ENCODE assay signal across 1 cellular context in the genomic region with DNA sequence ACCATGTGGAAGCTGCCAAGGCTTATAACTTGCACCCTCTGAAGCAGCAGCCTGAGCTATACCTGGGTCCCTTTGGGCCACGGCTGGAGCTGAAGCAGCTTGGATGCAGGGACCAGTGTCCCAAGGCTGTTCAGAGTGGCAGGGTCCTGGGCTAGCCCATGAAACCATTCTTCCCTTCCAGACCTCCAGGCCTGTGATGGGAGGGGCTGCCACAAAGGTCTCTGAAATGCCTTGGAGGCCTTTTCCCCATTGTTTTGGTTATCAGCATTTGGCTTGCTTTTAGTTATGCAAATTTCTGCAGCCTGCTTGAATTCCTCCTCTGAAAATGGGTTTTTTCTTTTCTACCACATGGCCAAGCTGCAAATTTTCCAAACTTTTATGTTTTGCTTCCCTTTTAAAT.
TF ChIP-seq lines count a peak whose summit lies in the region.

No MANE protein-coding gene starts in this region.

TF ChIP-seq in WTC11, 78 proteins besides CTCF, POLR2A, EP300 and RAD21 (continued from another document):
- TF ChIP-seq TEAD1 (CRISPR knock-in tag; IDR thresholded peaks at IDR 0.05) (no peak), CBFB (CRISPR knock-in tag; IDR thresholded peaks at IDR 0.05; ENCODE audit: low read depth) (no peak), GRHL2 (CRISPR knock-in tag; IDR thresholded peaks at IDR 0.05; ENCODE audit: insufficient replicate concordance, severe bottlenecking) (no peak), EMX1 (CRISPR knock-in tag; IDR thresholded peaks at IDR 0.05) (no peak), ZNF121 (CRISPR knock-in tag; IDR thresholded peaks at IDR 0.05) (no peak), GABPB1 (CRISPR knock-in tag; IDR thresholded peaks at IDR 0.05) (no peak), ETV6 (CRISPR knock-in tag; IDR thresholded peaks at IDR 0.05) (no peak)
- TF ChIP-seq, protein P1, sequence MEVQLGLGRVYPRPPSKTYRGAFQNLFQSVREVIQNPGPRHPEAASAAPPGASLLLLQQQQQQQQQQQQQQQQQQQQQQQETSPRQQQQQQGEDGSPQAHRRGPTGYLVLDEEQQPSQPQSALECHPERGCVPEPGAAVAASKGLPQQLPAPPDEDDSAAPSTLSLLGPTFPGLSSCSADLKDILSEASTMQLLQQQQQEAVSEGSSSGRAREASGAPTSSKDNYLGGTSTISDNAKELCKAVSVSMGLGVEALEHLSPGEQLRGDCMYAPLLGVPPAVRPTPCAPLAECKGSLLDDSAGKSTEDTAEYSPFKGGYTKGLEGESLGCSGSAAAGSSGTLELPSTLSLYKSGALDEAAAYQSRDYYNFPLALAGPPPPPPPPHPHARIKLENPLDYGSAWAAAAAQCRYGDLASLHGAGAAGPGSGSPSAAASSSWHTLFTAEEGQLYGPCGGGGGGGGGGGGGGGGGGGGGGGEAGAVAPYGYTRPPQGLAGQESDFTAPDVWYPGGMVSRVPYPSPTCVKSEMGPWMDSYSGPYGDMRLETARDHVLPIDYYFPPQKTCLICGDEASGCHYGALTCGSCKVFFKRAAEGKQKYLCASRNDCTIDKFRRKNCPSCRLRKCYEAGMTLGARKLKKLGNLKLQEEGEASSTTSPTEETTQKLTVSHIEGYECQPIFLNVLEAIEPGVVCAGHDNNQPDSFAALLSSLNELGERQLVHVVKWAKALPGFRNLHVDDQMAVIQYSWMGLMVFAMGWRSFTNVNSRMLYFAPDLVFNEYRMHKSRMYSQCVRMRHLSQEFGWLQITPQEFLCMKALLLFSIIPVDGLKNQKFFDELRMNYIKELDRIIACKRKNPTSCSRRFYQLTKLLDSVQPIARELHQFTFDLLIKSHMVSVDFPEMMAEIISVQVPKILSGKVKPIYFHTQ (CRISPR knock-in tag; IDR thresholded peaks at IDR 0.05): no peak
- TF ChIP-seq, protein P2, sequence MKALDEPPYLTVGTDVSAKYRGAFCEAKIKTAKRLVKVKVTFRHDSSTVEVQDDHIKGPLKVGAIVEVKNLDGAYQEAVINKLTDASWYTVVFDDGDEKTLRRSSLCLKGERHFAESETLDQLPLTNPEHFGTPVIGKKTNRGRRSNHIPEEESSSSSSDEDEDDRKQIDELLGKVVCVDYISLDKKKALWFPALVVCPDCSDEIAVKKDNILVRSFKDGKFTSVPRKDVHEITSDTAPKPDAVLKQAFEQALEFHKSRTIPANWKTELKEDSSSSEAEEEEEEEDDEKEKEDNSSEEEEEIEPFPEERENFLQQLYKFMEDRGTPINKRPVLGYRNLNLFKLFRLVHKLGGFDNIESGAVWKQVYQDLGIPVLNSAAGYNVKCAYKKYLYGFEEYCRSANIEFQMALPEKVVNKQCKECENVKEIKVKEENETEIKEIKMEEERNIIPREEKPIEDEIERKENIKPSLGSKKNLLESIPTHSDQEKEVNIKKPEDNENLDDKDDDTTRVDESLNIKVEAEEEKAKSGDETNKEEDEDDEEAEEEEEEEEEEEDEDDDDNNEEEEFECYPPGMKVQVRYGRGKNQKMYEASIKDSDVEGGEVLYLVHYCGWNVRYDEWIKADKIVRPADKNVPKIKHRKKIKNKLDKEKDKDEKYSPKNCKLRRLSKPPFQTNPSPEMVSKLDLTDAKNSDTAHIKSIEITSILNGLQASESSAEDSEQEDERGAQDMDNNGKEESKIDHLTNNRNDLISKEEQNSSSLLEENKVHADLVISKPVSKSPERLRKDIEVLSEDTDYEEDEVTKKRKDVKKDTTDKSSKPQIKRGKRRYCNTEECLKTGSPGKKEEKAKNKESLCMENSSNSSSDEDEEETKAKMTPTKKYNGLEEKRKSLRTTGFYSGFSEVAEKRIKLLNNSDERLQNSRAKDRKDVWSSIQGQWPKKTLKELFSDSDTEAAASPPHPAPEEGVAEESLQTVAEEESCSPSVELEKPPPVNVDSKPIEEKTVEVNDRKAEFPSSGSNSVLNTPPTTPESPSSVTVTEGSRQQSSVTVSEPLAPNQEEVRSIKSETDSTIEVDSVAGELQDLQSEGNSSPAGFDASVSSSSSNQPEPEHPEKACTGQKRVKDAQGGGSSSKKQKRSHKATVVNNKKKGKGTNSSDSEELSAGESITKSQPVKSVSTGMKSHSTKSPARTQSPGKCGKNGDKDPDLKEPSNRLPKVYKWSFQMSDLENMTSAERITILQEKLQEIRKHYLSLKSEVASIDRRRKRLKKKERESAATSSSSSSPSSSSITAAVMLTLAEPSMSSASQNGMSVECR (CRISPR knock-in tag; IDR thresholded peaks at IDR 0.05; ENCODE audit: borderline replicate concordance): no peak
- TF ChIP-seq, protein P3, sequence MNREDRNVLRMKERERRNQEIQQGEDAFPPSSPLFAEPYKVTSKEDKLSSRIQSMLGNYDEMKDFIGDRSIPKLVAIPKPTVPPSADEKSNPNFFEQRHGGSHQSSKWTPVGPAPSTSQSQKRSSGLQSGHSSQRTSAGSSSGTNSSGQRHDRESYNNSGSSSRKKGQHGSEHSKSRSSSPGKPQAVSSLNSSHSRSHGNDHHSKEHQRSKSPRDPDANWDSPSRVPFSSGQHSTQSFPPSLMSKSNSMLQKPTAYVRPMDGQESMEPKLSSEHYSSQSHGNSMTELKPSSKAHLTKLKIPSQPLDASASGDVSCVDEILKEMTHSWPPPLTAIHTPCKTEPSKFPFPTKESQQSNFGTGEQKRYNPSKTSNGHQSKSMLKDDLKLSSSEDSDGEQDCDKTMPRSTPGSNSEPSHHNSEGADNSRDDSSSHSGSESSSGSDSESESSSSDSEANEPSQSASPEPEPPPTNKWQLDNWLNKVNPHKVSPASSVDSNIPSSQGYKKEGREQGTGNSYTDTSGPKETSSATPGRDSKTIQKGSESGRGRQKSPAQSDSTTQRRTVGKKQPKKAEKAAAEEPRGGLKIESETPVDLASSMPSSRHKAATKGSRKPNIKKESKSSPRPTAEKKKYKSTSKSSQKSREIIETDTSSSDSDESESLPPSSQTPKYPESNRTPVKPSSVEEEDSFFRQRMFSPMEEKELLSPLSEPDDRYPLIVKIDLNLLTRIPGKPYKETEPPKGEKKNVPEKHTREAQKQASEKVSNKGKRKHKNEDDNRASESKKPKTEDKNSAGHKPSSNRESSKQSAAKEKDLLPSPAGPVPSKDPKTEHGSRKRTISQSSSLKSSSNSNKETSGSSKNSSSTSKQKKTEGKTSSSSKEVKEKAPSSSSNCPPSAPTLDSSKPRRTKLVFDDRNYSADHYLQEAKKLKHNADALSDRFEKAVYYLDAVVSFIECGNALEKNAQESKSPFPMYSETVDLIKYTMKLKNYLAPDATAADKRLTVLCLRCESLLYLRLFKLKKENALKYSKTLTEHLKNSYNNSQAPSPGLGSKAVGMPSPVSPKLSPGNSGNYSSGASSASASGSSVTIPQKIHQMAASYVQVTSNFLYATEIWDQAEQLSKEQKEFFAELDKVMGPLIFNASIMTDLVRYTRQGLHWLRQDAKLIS (CRISPR knock-in tag; IDR thresholded peaks at IDR 0.05; ENCODE audit: borderline replicate concordance): no peak
- TF ChIP-seq, protein P4, sequence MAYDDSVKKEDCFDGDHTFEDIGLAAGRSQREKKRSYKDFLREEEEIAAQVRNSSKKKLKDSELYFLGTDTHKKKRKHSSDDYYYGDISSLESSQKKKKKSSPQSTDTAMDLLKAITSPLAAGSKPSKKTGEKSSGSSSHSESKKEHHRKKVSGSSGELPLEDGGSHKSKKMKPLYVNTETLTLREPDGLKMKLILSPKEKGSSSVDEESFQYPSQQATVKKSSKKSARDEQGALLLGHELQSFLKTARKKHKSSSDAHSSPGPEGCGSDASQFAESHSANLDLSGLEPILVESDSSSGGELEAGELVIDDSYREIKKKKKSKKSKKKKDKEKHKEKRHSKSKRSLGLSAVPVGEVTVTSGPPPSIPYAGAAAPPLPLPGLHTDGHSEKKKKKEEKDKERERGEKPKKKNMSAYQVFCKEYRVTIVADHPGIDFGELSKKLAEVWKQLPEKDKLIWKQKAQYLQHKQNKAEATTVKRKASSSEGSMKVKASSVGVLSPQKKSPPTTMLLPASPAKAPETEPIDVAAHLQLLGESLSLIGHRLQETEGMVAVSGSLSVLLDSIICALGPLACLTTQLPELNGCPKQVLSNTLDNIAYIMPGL (CRISPR knock-in tag; IDR thresholded peaks at IDR 0.05): no peak
- TF ChIP-seq, protein P5, sequence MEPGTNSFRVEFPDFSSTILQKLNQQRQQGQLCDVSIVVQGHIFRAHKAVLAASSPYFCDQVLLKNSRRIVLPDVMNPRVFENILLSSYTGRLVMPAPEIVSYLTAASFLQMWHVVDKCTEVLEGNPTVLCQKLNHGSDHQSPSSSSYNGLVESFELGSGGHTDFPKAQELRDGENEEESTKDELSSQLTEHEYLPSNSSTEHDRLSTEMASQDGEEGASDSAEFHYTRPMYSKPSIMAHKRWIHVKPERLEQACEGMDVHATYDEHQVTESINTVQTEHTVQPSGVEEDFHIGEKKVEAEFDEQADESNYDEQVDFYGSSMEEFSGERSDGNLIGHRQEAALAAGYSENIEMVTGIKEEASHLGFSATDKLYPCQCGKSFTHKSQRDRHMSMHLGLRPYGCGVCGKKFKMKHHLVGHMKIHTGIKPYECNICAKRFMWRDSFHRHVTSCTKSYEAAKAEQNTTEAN (CRISPR knock-in tag; IDR thresholded peaks at IDR 0.05): no peak
- TF ChIP-seq, protein P6, sequence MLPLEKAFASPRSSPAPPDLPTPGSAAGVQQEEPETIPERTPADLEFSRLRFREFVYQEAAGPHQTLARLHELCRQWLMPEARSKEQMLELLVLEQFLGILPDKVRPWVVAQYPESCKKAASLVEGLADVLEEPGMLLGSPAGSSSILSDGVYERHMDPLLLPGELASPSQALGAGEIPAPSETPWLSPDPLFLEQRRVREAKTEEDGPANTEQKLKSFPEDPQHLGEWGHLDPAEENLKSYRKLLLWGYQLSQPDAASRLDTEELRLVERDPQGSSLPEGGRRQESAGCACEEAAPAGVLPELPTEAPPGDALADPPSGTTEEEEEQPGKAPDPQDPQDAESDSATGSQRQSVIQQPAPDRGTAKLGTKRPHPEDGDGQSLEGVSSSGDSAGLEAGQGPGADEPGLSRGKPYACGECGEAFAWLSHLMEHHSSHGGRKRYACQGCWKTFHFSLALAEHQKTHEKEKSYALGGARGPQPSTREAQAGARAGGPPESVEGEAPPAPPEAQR (CRISPR knock-in tag; IDR thresholded peaks at IDR 0.05): no peak
- TF ChIP-seq, protein P7, sequence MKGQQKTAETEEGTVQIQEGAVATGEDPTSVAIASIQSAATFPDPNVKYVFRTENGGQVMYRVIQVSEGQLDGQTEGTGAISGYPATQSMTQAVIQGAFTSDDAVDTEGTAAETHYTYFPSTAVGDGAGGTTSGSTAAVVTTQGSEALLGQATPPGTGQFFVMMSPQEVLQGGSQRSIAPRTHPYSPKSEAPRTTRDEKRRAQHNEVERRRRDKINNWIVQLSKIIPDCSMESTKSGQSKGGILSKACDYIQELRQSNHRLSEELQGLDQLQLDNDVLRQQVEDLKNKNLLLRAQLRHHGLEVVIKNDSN (CRISPR knock-in tag; IDR thresholded peaks at IDR 0.05): no peak
